In the genomic region with DNA sequence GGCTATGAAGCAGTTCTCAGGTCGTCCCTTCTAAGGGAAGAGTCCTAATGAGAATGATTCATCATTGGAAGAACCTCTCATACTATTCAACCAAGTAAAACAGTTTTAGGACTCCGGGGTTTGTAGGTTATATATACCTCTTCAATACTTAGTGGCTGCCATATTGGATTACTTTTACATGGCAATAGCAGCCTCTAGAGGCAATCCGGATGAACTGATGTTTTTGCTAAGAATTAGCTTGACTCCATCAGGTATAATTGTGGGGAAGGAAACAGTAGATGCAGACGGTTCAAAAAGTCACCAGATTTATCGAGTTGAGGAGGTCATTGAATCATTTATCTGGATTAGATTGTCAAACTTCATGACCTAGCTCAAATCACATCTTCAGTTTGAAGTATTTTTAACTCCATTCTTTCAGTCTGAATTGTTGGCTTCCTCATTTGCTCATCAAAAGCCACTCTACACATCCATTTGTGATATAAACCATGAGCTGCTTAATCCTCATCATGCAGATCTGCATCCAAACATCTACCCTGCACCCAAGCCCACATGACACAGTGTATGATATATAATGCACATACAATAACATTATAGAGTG, we compare ENCODE assay signal across 8 cellular contexts. TPM values are rescaled to one million over a fixed set of nuclear protein-coding genes. Genes with fewer than 3 reads are reported as not detected.
DNase-seq lines count a peak whose midpoint lies in the region; ATAC-seq, FAIRE-seq and TF ChIP-seq lines count a peak whose summit lies in the region.

No MANE protein-coding gene starts in this region.

- intact Hi-C loops in activated CD4-positive, alpha-beta T cell treated with anti-CD3 and anti-CD28 coated beads for 36 hours (cut with DNase I, micrococcal nuclease): loop anchor here (1.0 to 10.0 kb wide), 8 partner anchors 252 to 1235 kb away; partner anchors contain the start of gene PLRG1 (in 1 of the 2)
- intact Hi-C loops in OCI-LY7 (cut with micrococcal nuclease; ENCODE audit: unreplicated experiment) (loop anchor here (2.0 to 10.0 kb wide), 2 partner anchors 344 to 972 kb away; no protein-coding TSS in a partner anchor), mucosa of descending colon (cut with DNase I, micrococcal nuclease) (loop anchor here (1.0 to 10.0 kb wide), 3 partner anchors 102 to 372 kb away; no protein-coding TSS in a partner anchor)

- no peaks in the 10 kb centered on the region for H3K79me2 ChIP-seq in OCI-LY7 (ENCODE audit: insufficient read depth, low read depth, low read length)

- no peaks in the 10 kb centered on the region for H3K9me3 Mint-ChIP-seq in activated CD4-positive, alpha-beta T cell treated with anti-CD3 and anti-CD28 coated beads for 36 hours (ENCODE audit: low read depth)

- no peaks in the 10 kb centered on the region for H4K20me1 ChIP-seq in OCI-LY7 (ENCODE audit: insufficient read depth, low read length)

- H3K36me3 Mint-ChIP-seq in activated CD4-positive, alpha-beta T cell treated with anti-CD3 and anti-CD28 coated beads for 36 hours (ENCODE audit: low read depth): no peaks in the 10 kb centered on the region

- POLR2A ChIA-PET in activated CD4-positive, alpha-beta T cell treated with anti-CD3 and anti-CD28 coated beads for 36 hours (lab: Charles Lee): no interaction called here
- POLR2A ChIA-PET in OCI-LY7 (lab: Charles Lee): interaction anchor here (0.5 to 0.6 kb wide), 2 partner anchors 299 to 708 kb away, joined by 3 read pairs; no protein-coding TSS in a partner anchor

- no peak overlapping the region for H2AFZ ChIP-seq in OCI-LY7 (ENCODE audit: low read length)

- ATAC-seq in activated CD4-positive, alpha-beta T cell treated with anti-CD3 and anti-CD28 coated beads for 36 hours: peak; percentile 82
- ATAC-seq in GM21528 (IDR thresholded peaks at IDR 0.05; ENCODE audit: low FRiP score, unreplicated experiment) (peak; percentile 98), HG03575 (IDR thresholded peaks at IDR 0.05; ENCODE audit: extremely low read depth, insufficient number of reproducible peaks, low FRiP score, unreplicated experiment) (peak; percentile 96), mucosa of descending colon (peak; percentile 65)

- H3K27me3 Mint-ChIP-seq in activated CD4-positive, alpha-beta T cell treated with anti-CD3 and anti-CD28 coated beads for 36 hours: peaks cover 9% of the 10 kb centered on the region

- no peak overlapping the region for H3K4me2 ChIP-seq in OCI-LY7 (ENCODE audit: low read length)

- no peaks in the 10 kb centered on the region for H3K36me3 ChIP-seq in OCI-LY7 (ENCODE audit: insufficient read depth, low read length)
- no peaks in the 10 kb centered on the region for H3K36me3 ChIP-seq in mucosa of descending colon (ENCODE audit: low read depth)

- CTCF ChIA-PET in activated CD4-positive, alpha-beta T cell treated with anti-CD3 and anti-CD28 coated beads for 36 hours (lab: Charles Lee): interaction anchor here (0.6 to 1.4 kb wide), 13 partner anchors 8 to 385 kb away, joined by 3 to 9 read pairs (median 5); partner anchors contain the start of gene CTSO
- CTCF ChIA-PET in OCI-LY7 (lab: Charles Lee; ENCODE audit: unreplicated experiment): no interaction called here

- TF ChIP-seq CTCF in OCI-LY7 (conservative IDR thresholded peaks at IDR 0.05; ENCODE audit: low read length) (peak; percentile 74), mucosa of descending colon (IDR thresholded peaks at IDR 0.05) (peak; percentile 20)

- no peaks in the 10 kb centered on the region for H3K9me2 ChIP-seq in OCI-LY7 (ENCODE audit: insufficient read depth, low read length)

- DNase-seq in activated CD4-positive, alpha-beta T cell treated with anti-CD3 and anti-CD28 coated beads for 36 hours: peak; percentile 10
- DNase-seq in activated CD4-positive, alpha-beta T cell treated with anti-CD3 and anti-CD28 coated beads for 1 hour: no peak
- DNase-seq in OCI-LY7 (ENCODE audit: low spot score): peak; percentile 18
- peak in 1 of 3 donors; percentile 39 for DNase-seq in mucosa of descending colon
- no peak for DNase-seq in activated CD4-positive, CD25-positive, alpha-beta regulatory T cell treated with anti-CD3 and anti-CD28 coated beads, Interleukin-2, amount 50 U/mL, for 72 hours

- FAIRE-seq in endometrium (lab: Jason Lieb, UNC): peak; percentile 55

- no peak overlapping the region for H3K27ac ChIP-seq in OCI-LY7 (ENCODE audit: low read depth, low read length, poor library complexity, severe bottlenecking)

- H3K4me1 Mint-ChIP-seq in activated CD4-positive, alpha-beta T cell treated with anti-CD3 and anti-CD28 coated beads for 36 hours: no peaks in the 10 kb centered on the region

- no peak overlapping the region for H3K27ac Mint-ChIP-seq in activated CD4-positive, alpha-beta T cell treated with anti-CD3 and anti-CD28 coated beads for 36 hours

- H3K4me1 ChIP-seq in OCI-LY7 (ENCODE audit: insufficient read depth, low read length, poor library complexity, severe bottlenecking) (no peaks in the 10 kb centered on the region), mucosa of descending colon (ENCODE audit: low read depth) (no peaks in the 10 kb centered on the region)

- H3K9me3 ChIP-seq in OCI-LY7 (ENCODE audit: low read length) (no peaks in the 10 kb centered on the region), mucosa of descending colon (no peaks in the 10 kb centered on the region)

- H3K4me3 Mint-ChIP-seq in activated CD4-positive, alpha-beta T cell treated with anti-CD3 and anti-CD28 coated beads for 36 hours: no peak overlapping the region

- no peak overlapping the region for H3K4me3 ChIP-seq in OCI-LY7 (ENCODE audit: low read depth, low read length, poor library complexity, severe bottlenecking)
- H3K4me3 ChIP-seq in mucosa of descending colon: no peak overlapping the region

- no TSS peak for BruUV-seq in OCI-LY7 (replicated peaks; lab: Mats Ljungman, UMichigan)

RNA-seq across cellular contexts. Expression of gene GUCY1B1, which starts 28.4 kb away (rescaled TPM):
- total RNA-seq in activated CD4-positive, alpha-beta T cell treated with anti-CD3 and anti-CD28 coated beads for 36 hours: under 1 TPM; 0.37 to 0.63 TPM
- not detected in 2 replicates for total RNA-seq in OCI-LY7 (2014; rRNA removed; shearing (Covaris generic))
- total RNA-seq in OCI-LY7 (2022): not detected in 2 replicates
- total RNA-seq in mucosa of descending colon: 10 to 100 TPM in 1 of 3 donors, 1 to 10 TPM in 2; 1.9 to 42.1 (median 6.2) TPM

Comparison
In these comparisons a context has a peak if more than half of its experiments do, and no peak if none do; other contexts are left out.
1. DNase-seq: peak in activated CD4-positive, alpha-beta T cell treated with anti-CD3 and anti-CD28 coated beads for 36 hours (single experiment) and OCI-LY7 (single experiment); none in activated CD4-positive, alpha-beta T cell treated with anti-CD3 and anti-CD28 coated beads for 1 hour (single experiment) and activated CD4-positive, CD25-positive, alpha-beta regulatory T cell treated with anti-CD3 and anti-CD28 coated beads, Interleukin-2, amount 50 U/mL, for 72 hours (single experiment).
2. Peak in every context shown above with its lines, with median percentiles within 50 percentile points of each other: ATAC-seq.